Comparison of ENCODE assay signal across 8 cellular contexts in genomic region chr2:98412751-98413445, GRCh38. TPM values are rescaled to one million over a fixed set of nuclear protein-coding genes. Genes with fewer than 3 reads are reported as not detected.
DNase-seq lines count a peak whose midpoint lies in the region; FAIRE-seq and TF ChIP-seq lines count a peak whose summit lies in the region.

No MANE protein-coding gene starts in this region.

- FAIRE-seq in TTC549 (lab: Jason Lieb, UNC), result peak; percentile 62

- H3K9me3 Mint-ChIP-seq in HFFc6, result peaks cover 8% of the 10 kb centered on the region
- H3K9me3 Mint-ChIP-seq in brain, result peaks cover 2 to 12% (median 6%) of the 10 kb centered on the region in 5 experiments

- H3K4me1 Mint-ChIP-seq in HFFc6 (ENCODE audit: low read depth) (peaks cover 6% of the 10 kb centered on the region), brain (peaks cover 5% of the 10 kb centered on the region)

- no peak overlapping the region for H3K27ac Mint-ChIP-seq in HFFc6
- H3K27ac Mint-ChIP-seq in brain, result no peak overlapping the region

- no peak overlapping the region for H3K4me3 Mint-ChIP-seq in HFFc6
- H3K4me3 Mint-ChIP-seq in brain, result no peak overlapping the region

- peaks cover 5% of the 10 kb centered on the region for H3K27me3 Mint-ChIP-seq in HFFc6 (ENCODE audit: insufficient read depth)
- peaks cover 2% of the 10 kb centered on the region for H3K27me3 Mint-ChIP-seq in brain

- DNase-seq in EL (peak; percentile 56), HFFc6 (peak; percentile 47), NCI-H1694 treated with DMSO at 0.1 percent for 48 hours (lab: John Stamatoyannopoulos, UW) (peak; percentile 84), kidney glomerular epithelial cell (lab: John Stamatoyannopoulos, UW) (peak; percentile 72), NCI-H187 treated with DMSO at 0.1 percent for 48 hours (lab: John Stamatoyannopoulos, UW) (no peak)
- DNase-seq in stimulated activated CD4-positive, alpha-beta T cell treated with anti-CD3 and anti-CD28 coated beads, TNF-alpha, amount 100 ng/mL, for 1 hour (ENCODE audit: low read depth in 3 of 3, low spot score in 1 of 3), result peak; percentile 3 to 24 (median 12)

- peaks cover 5% of the 10 kb centered on the region for H3K36me3 Mint-ChIP-seq in HFFc6 (ENCODE audit: low read depth)
- no peaks in the 10 kb centered on the region for H3K36me3 Mint-ChIP-seq in brain

- peak; percentile 89 for TF ChIP-seq CTCF in HFFc6 (IDR thresholded peaks at IDR 0.05)
- peak; percentile 64 to 70 for TF ChIP-seq CTCF in brain (conservative IDR thresholded peaks at IDR 0.05)

RNA-seq across cellular contexts. Expression of gene INPP4A, which starts 31.8 kb away (rescaled TPM):
- 10 to 100 TPM; 15.8 to 19.4 (median 18.2) TPM for total RNA-seq in HFFc6 (2021; fragmentation: NEBNext Ultra II Directional; extraction: Animal tissue kit (Norgen Biotek cat#: 25700))
- polyA plus RNA-seq in brain (ENCODE audit: insufficient read depth, low read depth, low replicate concordance), result 11.1 TPM
